In genomic region chr10:19480296-19480695, GRCh38 we compare ENCODE assay signal across 1 cellular context.
TF ChIP-seq lines count a peak whose summit lies in the region.

No MANE protein-coding gene starts in this region.

TF ChIP-seq in IMR-90, 13 proteins besides CTCF, POLR2A, EP300 and RAD21 (continued from another document):
- TF ChIP-seq MXI1 (IDR thresholded peaks at IDR 0.05; ENCODE audit: borderline replicate concordance, low read depth, low read length), result no peak
- TF ChIP-seq CEBPB (IDR thresholded peaks at IDR 0.05; ENCODE audit: low read depth, low read length), result no peak
- no peak for TF ChIP-seq FOS (IDR thresholded peaks at IDR 0.05; ENCODE audit: low read depth, low read length)
- no peak for TF ChIP-seq BHLHE40 (IDR thresholded peaks at IDR 0.05; ENCODE audit: low read depth, low read length)
- TF ChIP-seq USF2 (IDR thresholded peaks at IDR 0.05; ENCODE audit: low read depth, low read length), result no peak
- TF ChIP-seq CHD1 (IDR thresholded peaks at IDR 0.05; ENCODE audit: low read depth, low read length), result no peak
- TF ChIP-seq RFX5 (IDR thresholded peaks at IDR 0.05; ENCODE audit: low read depth, low read length), result no peak
- TF ChIP-seq NFE2L2 (IDR thresholded peaks at IDR 0.05; ENCODE audit: low read depth, low read length), result no peak
